ENCODE assay signal across 13 cellular contexts in genomic region chr14:74549588-74549987, GRCh38. TPM values are rescaled to one million over a fixed set of nuclear protein-coding genes. Genes with fewer than 3 reads are reported as not detected.
DNase-seq lines count a peak whose midpoint lies in the region; ATAC-seq, FAIRE-seq and TF ChIP-seq lines count a peak whose summit lies in the region.
"Had no signal": no experiment of that assay in that cellular context is flagged by ENCODE, and none has a peak within 500 bp of the region (broad histone marks: within the 10 kb centered on the region; RNA-seq: fewer than 3 reads in every experiment).

No MANE protein-coding gene starts in this region.

- H4K20me1 ChIP-seq in GM23338 (replicated peaks; ENCODE audit: insufficient read depth) = no peaks in the 10 kb centered on the region

- H3K9me2 ChIP-seq in GM23338 (ENCODE audit: insufficient read depth) = no peaks in the 10 kb centered on the region

- H3K4me1 ChIP-seq in GM23338 (ENCODE audit: insufficient read depth) (peaks cover 5% of the 10 kb centered on the region), body of pancreas (peaks cover 14% of the 10 kb centered on the region)

- CTCF ChIA-PET in AG04450 (lab: Charles Lee) = no interaction called here

- peaks cover 16% of the 10 kb centered on the region for H3K4me1 Mint-ChIP-seq in GM23338
- H3K4me1 Mint-ChIP-seq in brain = peaks cover 41% of the 10 kb centered on the region
- H3K4me1 Mint-ChIP-seq: natural killer cell had no signal

- intact Hi-C loops in body of pancreas (cut with DNase I) = no loop called here

- H3K27me3 Mint-ChIP-seq in GM23338 (ENCODE audit: insufficient read depth, low read depth, poor library complexity) = peaks cover 9% of the 10 kb centered on the region
- peaks cover 3% of the 10 kb centered on the region for H3K27me3 Mint-ChIP-seq in brain

- no peak for TF ChIP-seq POLR2A in body of pancreas (IDR thresholded peaks at IDR 0.05)

- H3K36me3 Mint-ChIP-seq in GM23338 (ENCODE audit: low read depth) (no peaks in the 10 kb centered on the region), brain (no peaks in the 10 kb centered on the region)
- H3K36me3 Mint-ChIP-seq: natural killer cell had no signal

- ATAC-seq in GM23338 (peak; percentile 68), body of pancreas (no peak)
- ATAC-seq: natural killer cell had no signal

- H3K4me3 Mint-ChIP-seq in GM23338 (no peak overlapping the region), brain (no peak overlapping the region)
- H3K4me3 Mint-ChIP-seq: natural killer cell had no signal

- H3K27me3 ChIP-seq in AG04450 (ENCODE audit: control insufficient read depth, insufficient read depth, low read length) (no peaks in the 10 kb centered on the region), GM23338 (ENCODE audit: insufficient read depth) (no peaks in the 10 kb centered on the region), body of pancreas (no peaks in the 10 kb centered on the region)
- H3K27me3 ChIP-seq: heart right ventricle, suprapubic skin had no signal

- H3K9me3 Mint-ChIP-seq in GM23338 (no peaks in the 10 kb centered on the region), brain (no peaks in the 10 kb centered on the region)
- H3K9me3 Mint-ChIP-seq: natural killer cell had no signal

- TF ChIP-seq CTCF in AG04450 (IDR thresholded peaks at IDR 0.05; ENCODE audit: low read depth, low read length) (peak; percentile 55), GM23338 (conservative IDR thresholded peaks at IDR 0.05; ENCODE audit: low read depth in 2 of 2) (peak in 1 of 2 experiments; percentile 48; a peak in 3 of 4 replicates), brain (conservative IDR thresholded peaks at IDR 0.05) (peak; percentile 18 to 38), body of pancreas (IDR thresholded peaks at IDR 0.05) (no peak)

- WGBS in body of pancreas, 2 donors = 56% methylated on average over 1 of the region's 1 CpG; no CpG with 5 or more reads in 1 of the 2 donors

- H3K27ac Mint-ChIP-seq in GM23338 (no peak overlapping the region), brain (peak overlapping the region in 1 of 5 experiments; percentile 61)
- H3K27ac Mint-ChIP-seq: natural killer cell had no signal

- no peak overlapping the region for H3K4me3 ChIP-seq in AG04450 (ENCODE audit: low read depth, low read length)
- no peak overlapping the region for H3K4me3 ChIP-seq in GM23338
- no peak overlapping the region for H3K4me3 ChIP-seq in body of pancreas
- H3K4me3 ChIP-seq: heart right ventricle, suprapubic skin had no signal

- H3K79me2 ChIP-seq in GM23338 (replicated peaks; ENCODE audit: insufficient read depth) = no peaks in the 10 kb centered on the region

- no peak overlapping the region for H2AFZ ChIP-seq in GM23338

- DNase-seq in AG04450 (ENCODE audit: low read depth, low spot score) = no peak
- DNase-seq in GM23338 (ENCODE audit: low spot score) = peak; percentile 29
- peak; percentile 20 for DNase-seq in kidney tubule cell (ENCODE audit: low spot score)
- DNase-seq in frontal cortex (ENCODE audit: low spot score in 2 of 2) = no peak
- no peak for DNase-seq in AG08396 (ENCODE audit: low spot score)
- DNase-seq in body of pancreas = no peak
- DNase-seq in NCI-H2081 (lab: John Stamatoyannopoulos, UW) = no peak
- DNase-seq: DND-41; natural killer cell; stimulated activated CD4-positive, alpha-beta T cell treated with anti-CD3 and anti-CD28 coated beads, Interleukin-4, amount 100 ng/mL, for 24 hours had no signal

- FAIRE-seq in frontal cortex (lab: Jason Lieb, UNC) = no peak

- POLR2A ChIA-PET in AG04450 (lab: Yijun Ruan, JAX) = interaction anchor here (2.6 kb wide), 1 partner anchor 22 kb away, joined by 6 read pairs; no protein-coding TSS in a partner anchor

- H3K9me3 ChIP-seq in AG04450 (ENCODE audit: control insufficient read depth, insufficient read depth, low read length) = no peaks in the 10 kb centered on the region
- H3K9me3 ChIP-seq in body of pancreas = no peaks in the 10 kb centered on the region
- H3K9me3 ChIP-seq: heart right ventricle, suprapubic skin had no signal

- peak overlapping the region; percentile 39 for H3K27ac ChIP-seq in AG04450 (ENCODE audit: low read depth, low read length)
- H3K27ac ChIP-seq in GM23338 (ENCODE audit: low read depth) = no peak overlapping the region
- no peak overlapping the region for H3K27ac ChIP-seq in body of pancreas
- H3K27ac ChIP-seq: suprapubic skin had no signal

- H3F3A ChIP-seq in GM23338 (replicated peaks; ENCODE audit: low read depth) = no peaks in the 10 kb centered on the region

- no peaks in the 10 kb centered on the region for H3K36me3 ChIP-seq in GM23338 (ENCODE audit: insufficient read depth)
- no peaks in the 10 kb centered on the region for H3K36me3 ChIP-seq in body of pancreas (replicated peaks in 1 of 2; ENCODE audit: insufficient read depth in 1 of 2, low read depth in 2 of 2)

- no peak overlapping the region for H3K4me2 ChIP-seq in GM23338

TF ChIP-seq in GM23338, 12 proteins besides CTCF, POLR2A, EP300 and RAD21 (continues in another document):
- TF ChIP-seq ZNF114 (CRISPR knock-in tag; IDR thresholded peaks at IDR 0.05) (no peak), CREB1 (CRISPR knock-in tag; IDR thresholded peaks at IDR 0.05; ENCODE audit: low read depth) (no peak), JUNB (IDR thresholded peaks at IDR 0.05; ENCODE audit: unreplicated experiment) (no peak), EZH2phosphoT487 (IDR thresholded peaks at IDR 0.05; ENCODE audit: unreplicated experiment) (no peak), REST (IDR thresholded peaks at IDR 0.05; ENCODE audit: unreplicated experiment) (no peak), EZH2 (IDR thresholded peaks at IDR 0.05; ENCODE audit: low read depth, unreplicated experiment) (no peak), POLR2AphosphoS5 (IDR thresholded peaks at IDR 0.05; ENCODE audit: low read depth) (no peak)

RNA-seq across cellular contexts. Expression of gene ISCA2, which starts 56.0 kb away (rescaled TPM):
- polyA plus RNA-seq in AG04450 (2011; rRNA removed) = 28.2 and 45.6 TPM in 2 replicates
- polyA minus RNA-seq in AG04450 (2011; rRNA and poly(A)+ RNA removed) = 2.5 and 8.5 TPM in 2 replicates
- total RNA-seq in GM23338 (2014; rRNA removed; shearing (Covaris generic)) = 24.9 and 44.0 TPM in 2 replicates
- 156 and 171 TPM in 2 replicates for polyA plus RNA-seq in GM23338 (2016; fragmentation: Nextera tagmentation; extraction: Ambion mirVana)
- 25.3 TPM for polyA plus RNA-seq in brain (ENCODE audit: insufficient read depth, low read depth, low replicate concordance)
- total RNA-seq in frontal cortex = 17.1 TPM
- total RNA-seq in body of pancreas = 10 to 100 TPM in 1 of 2 donors, 1 to 10 TPM in 1; 4.3 to 17.6 TPM

RNA-seq across cellular contexts. Expression of gene NPC2, which starts 56.5 kb away (rescaled TPM):
- polyA plus RNA-seq in AG04450 (2011; rRNA removed) (197 and 248 TPM in 2 replicates), GM23338 (2016; fragmentation: Nextera tagmentation; extraction: Ambion mirVana) (344 and 354 TPM in 2 replicates), brain (ENCODE audit: insufficient read depth, low read depth, low replicate concordance) (149 TPM)
- 82.8 and 110 TPM in 2 replicates for polyA minus RNA-seq in AG04450 (2011; rRNA and poly(A)+ RNA removed)
- total RNA-seq in GM23338 (2014; rRNA removed; shearing (Covaris generic)) = 287 and 331 TPM in 2 replicates
- total RNA-seq in frontal cortex (17.9 TPM), body of pancreas (100 to 1,000 TPM in 1 of 2 donors, 10 to 100 TPM in 1; 97.5 to 130 TPM)

Comparison
In these comparisons a context has a peak if more than half of its experiments do, and no peak if none do; other contexts are left out.
1. DNase-seq: peak in GM23338 (single experiment) and kidney tubule cell (single experiment); none in AG04450 (single experiment), frontal cortex (0 of 2), AG08396 (single experiment), body of pancreas (0 of 4) and NCI-H2081 (0 of 2).
2. CTCF ChIP-seq: peak in AG04450 (single experiment) and brain (2 of 2); none in body of pancreas (0 of 7).